Comparison of ENCODE assay signal across 8 cellular contexts in the genomic region with DNA sequence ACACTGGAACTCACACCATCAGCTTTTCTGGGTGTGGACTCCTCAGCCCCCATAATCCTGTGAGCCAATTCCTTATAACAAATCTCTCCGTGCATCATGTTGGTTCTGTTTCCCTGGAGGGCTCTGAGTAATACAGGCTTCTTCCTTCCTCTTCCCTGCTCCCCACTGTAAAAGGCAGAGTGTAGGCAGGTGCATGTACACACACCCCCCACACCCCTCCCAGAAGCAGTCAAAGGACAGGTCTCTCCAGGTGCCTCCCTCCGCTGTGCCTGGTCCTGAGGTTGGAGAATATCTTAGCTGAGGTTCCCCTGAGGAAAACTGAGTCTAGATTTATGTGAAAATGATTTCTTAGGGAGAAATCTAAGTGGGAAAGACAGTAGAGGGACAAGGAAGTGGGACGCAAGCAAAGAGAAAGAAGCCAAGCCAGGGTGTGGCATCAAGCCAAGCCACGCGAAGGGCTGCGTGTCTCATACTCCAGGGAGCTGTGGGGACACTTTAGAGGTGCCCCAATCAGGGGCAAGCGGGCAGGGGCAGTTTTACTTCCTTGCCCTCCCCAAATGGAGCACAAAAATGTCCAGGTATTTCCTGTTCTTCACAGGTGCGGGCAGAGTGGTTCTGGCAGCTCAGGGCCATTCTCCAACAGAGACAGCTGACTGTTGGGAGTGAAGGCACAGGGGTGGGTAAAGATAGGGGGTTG.
DNase-seq lines count a peak whose midpoint lies in the region; FAIRE-seq and TF ChIP-seq lines count a peak whose summit lies in the region.

No MANE protein-coding gene starts in this region.

- no peaks in the 10 kb centered on the region for H3K27me3 ChIP-seq in transverse colon

- H3K4me1 ChIP-seq in transverse colon: peaks cover 4 to 33% (median 29%) of the 10 kb centered on the region in 4 donors

- in situ Hi-C loops in transverse colon (cut with MboI; ENCODE audit: low pct_ligation_motif_present in 1 of 4, low pct_unique_long_range_greater_than_20kb in 1 of 4, low sequenced_read_pairs in 3 of 4): no loop called here

- DNase-seq in NCI-H2029 (lab: John Stamatoyannopoulos, UW) (peak; percentile 30), NCI-H2029 treated with DMSO at 0.1 percent for 48 hours (lab: John Stamatoyannopoulos, UW) (no peak), dermis blood vessel endothelial cell (peak; percentile 65), midbrain (lab: John Stamatoyannopoulos, UW) (peak; percentile 38), transverse colon (peak; percentile 64), HK-2 (ENCODE audit: unreplicated experiment) (no peak), frontal cortex (ENCODE audit: low spot score in 2 of 2) (no peak), occipital lobe (lab: John Stamatoyannopoulos, UW) (no peak)

- no peaks in the 10 kb centered on the region for H3K9me3 ChIP-seq in transverse colon

- TF ChIP-seq CTCF in transverse colon (IDR thresholded peaks at IDR 0.05): no peak

- FAIRE-seq in frontal cortex (lab: Jason Lieb, UNC): no peak

- TF ChIP-seq POLR2A in transverse colon (IDR thresholded peaks at IDR 0.05): no peak

- WGBS in transverse colon (ENCODE audit: low coverage in 1 of 2), 2 donors: 23 to 32% methylated on average over 5 to 8 of the region's 8 CpGs

- TF ChIP-seq EP300 in transverse colon (IDR thresholded peaks at IDR 0.05; ENCODE audit: low read depth): no peak

- intact Hi-C loops in transverse colon (cut with DNase I; ENCODE audit: low total_unique reads): loop anchor here (10.0 kb wide), 1 partner anchor 322 kb away; no protein-coding TSS in a partner anchor

- H3K36me3 ChIP-seq in transverse colon: no peaks in the 10 kb centered on the region

- H3K27ac ChIP-seq in transverse colon: peak overlapping the region; percentile 47 to 71 (median 48)

- no peak overlapping the region for H3K4me3 ChIP-seq in transverse colon

Comparison
In these comparisons a context has a peak if more than half of its experiments do, and no peak if none do; other contexts are left out.
1. DNase-seq: peak in NCI-H2029 (single experiment), dermis blood vessel endothelial cell (single experiment), midbrain (single experiment) and transverse colon (single experiment); none in NCI-H2029 treated with DMSO at 0.1 percent for 48 hours (single experiment), HK-2 (single experiment), frontal cortex (0 of 2) and occipital lobe (single experiment).